8 cellular contexts compared by ENCODE assay signal in the genomic region with DNA sequence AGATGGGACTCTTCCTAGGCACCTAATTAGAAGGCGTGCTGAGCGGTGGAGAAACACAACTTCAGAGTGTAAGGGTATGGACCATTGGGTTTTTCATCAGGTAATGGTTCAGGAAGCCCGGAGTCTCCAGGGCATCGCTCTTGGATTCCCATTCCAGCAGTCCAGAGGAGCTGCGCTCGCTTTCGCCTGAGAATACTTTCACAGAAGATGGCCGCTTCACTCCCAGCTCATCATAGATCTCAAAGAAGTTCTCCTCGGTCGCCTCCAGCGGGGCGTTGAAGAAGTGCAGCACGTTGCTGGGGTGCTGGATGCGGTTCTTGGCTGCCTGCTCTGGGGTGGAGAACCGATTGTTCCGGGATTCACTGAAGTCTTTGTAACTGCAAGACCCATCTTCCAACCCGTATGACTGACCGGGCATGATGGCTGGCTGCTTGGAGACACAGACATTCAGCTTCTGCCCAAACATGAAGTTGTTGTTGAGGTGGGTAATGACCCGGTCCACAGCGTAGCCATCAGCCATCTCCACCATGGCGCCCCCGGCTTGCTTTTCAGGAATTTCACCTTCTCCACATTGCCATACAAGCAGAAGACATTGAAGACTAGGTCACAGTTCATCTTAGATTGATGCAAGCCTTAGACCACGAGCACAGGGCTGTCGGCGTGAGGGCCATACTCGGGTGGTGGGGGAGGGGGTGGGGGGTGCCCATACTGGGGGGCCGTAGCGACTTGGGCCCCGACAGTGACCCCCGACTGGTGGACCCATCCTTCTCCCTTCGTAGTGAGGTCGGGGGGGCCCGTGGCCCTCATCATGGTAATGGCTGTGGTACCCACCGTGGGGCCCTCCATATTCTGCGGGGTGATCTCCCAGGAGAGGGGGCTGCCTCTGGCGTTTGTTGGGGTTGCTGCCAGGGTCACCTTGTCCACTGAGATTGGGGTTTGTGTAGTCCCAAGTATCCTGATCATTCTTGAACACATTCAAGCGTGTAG. TPM values are rescaled to one million over a fixed set of nuclear protein-coding genes. Genes with fewer than 3 reads are reported as not detected.
DNase-seq lines count a peak whose midpoint lies in the region; ATAC-seq, FAIRE-seq and TF ChIP-seq lines count a peak whose summit lies in the region.
"Not testable (repeated sequence)": the region's sequence is repeated elsewhere in the genome, so short reads cannot be mapped to it uniquely, and the experiment has no call there.

No MANE protein-coding gene starts in this region.

- peak; percentile 18 for TF ChIP-seq CTCF in C4-2B (conservative IDR thresholded peaks at IDR 0.05)
- not testable (repeated sequence) for TF ChIP-seq CTCF in Panc1 (IDR thresholded peaks at IDR 0.05); astrocyte (IDR thresholded peaks at IDR 0.05; ENCODE audit: insufficient read depth, low read depth, low read length); nephron (IDR thresholded peaks at IDR 0.05; ENCODE audit: unreplicated experiment in 3 of 3)

- in situ Hi-C loops in Panc1 (cut with HindIII; ENCODE audit: low pct_unique_long_range_greater_than_20kb, low sequenced_read_pairs) = not testable (repeated sequence)

- H3K9ac ChIP-seq in astrocyte (ENCODE audit: low read length) = not testable (repeated sequence)

- not testable (repeated sequence) for H3K79me2 ChIP-seq in astrocyte (ENCODE audit: insufficient read depth, low read length)

- H3K9me3 ChIP-seq in Panc1 (ENCODE audit: control insufficient read depth, insufficient read depth, low read depth, low read length); astrocyte (ENCODE audit: insufficient read depth, low read depth, low read length); right cardiac atrium (ENCODE audit: control insufficient read depth, low read length): not testable (repeated sequence)

- H3K27ac ChIP-seq in C4-2B; Panc1 (ENCODE audit: low read length); astrocyte (ENCODE audit: low read depth, low read length); right cardiac atrium (ENCODE audit: low read length): not testable (repeated sequence)

- H2AFZ ChIP-seq in astrocyte (ENCODE audit: low read depth, low read length) = not testable (repeated sequence)

- not testable (repeated sequence) for H3K4me1 ChIP-seq in Panc1 (ENCODE audit: control insufficient read depth, insufficient read depth, low read length); astrocyte (ENCODE audit: insufficient read depth, low read length); right cardiac atrium (ENCODE audit: control insufficient read depth, insufficient read depth, low read length)

- H3K4me1 Mint-ChIP-seq in astrocyte (ENCODE audit: low read depth, unreplicated experiment); nephron; stimulated activated memory B cell treated with anti-CD40 and anti-IgM and Interleukin-4, amounts not matched to agents 10 μg/mL and 1 μg/mL and 100 μg/mL, for 72 hours: not testable (repeated sequence)

- H3K27me3 Mint-ChIP-seq in astrocyte (ENCODE audit: low read depth, unreplicated experiment) (peaks cover 54% of the 10 kb centered on the region), nephron (ENCODE audit: low read depth) (peaks cover 61% of the 10 kb centered on the region)
- H3K27me3 Mint-ChIP-seq in stimulated activated memory B cell treated with anti-CD40 and anti-IgM and Interleukin-4, amounts not matched to agents 10 μg/mL and 1 μg/mL and 100 μg/mL, for 72 hours = peaks cover 65% of the 10 kb centered on the region

- not testable (repeated sequence) for H3K4me2 ChIP-seq in astrocyte (ENCODE audit: low read length)

- H3K9me3 Mint-ChIP-seq in astrocyte (ENCODE audit: unreplicated experiment) (peaks cover 23% of the 10 kb centered on the region), nephron (peaks cover 20% of the 10 kb centered on the region)
- not testable (repeated sequence) for H3K9me3 Mint-ChIP-seq in stimulated activated memory B cell treated with anti-CD40 and anti-IgM and Interleukin-4, amounts not matched to agents 10 μg/mL and 1 μg/mL and 100 μg/mL, for 72 hours

- H4K20me1 ChIP-seq in astrocyte (ENCODE audit: insufficient read depth, low read length) = not testable (repeated sequence)

- not testable (repeated sequence) for H3K4me3 ChIP-seq in Panc1 (ENCODE audit: low read depth in 2 of 2, low read length in 2 of 2); astrocyte (ENCODE audit: insufficient read depth, low read depth, low read length); right cardiac atrium (ENCODE audit: low read length)

- peaks cover 12% of the 10 kb centered on the region for H3K27me3 ChIP-seq in Panc1 (ENCODE audit: control insufficient read depth, insufficient read depth, low read length)
- peaks cover 41% of the 10 kb centered on the region for H3K27me3 ChIP-seq in astrocyte (ENCODE audit: insufficient read depth, low read length)
- not testable (repeated sequence) for H3K27me3 ChIP-seq in right cardiac atrium (ENCODE audit: control insufficient read depth, insufficient read depth)

- H3K36me3 Mint-ChIP-seq in astrocyte (ENCODE audit: low read depth, unreplicated experiment); stimulated activated memory B cell treated with anti-CD40 and anti-IgM and Interleukin-4, amounts not matched to agents 10 μg/mL and 1 μg/mL and 100 μg/mL, for 72 hours: not testable (repeated sequence)
- H3K36me3 Mint-ChIP-seq in nephron (ENCODE audit: low read depth) = peaks cover 11% of the 10 kb centered on the region

- peak; percentile 20 for DNase-seq in HuH-7.5 (ENCODE audit: low spot score)
- peak; percentile 48 for DNase-seq in NCI-H2227 treated with DMSO at 0.1 percent for 48 hours (lab: John Stamatoyannopoulos, UW)
- not testable (repeated sequence) for DNase-seq in Panc1 (ENCODE audit: low read depth, low spot score); astrocyte (ENCODE audit: low read depth)
- DNase-seq in right cardiac atrium = peak in 2 of 3 donors; percentile 36 to 42

- peak overlapping the region; percentile 72 for H3K27ac Mint-ChIP-seq in astrocyte (ENCODE audit: unreplicated experiment)
- H3K27ac Mint-ChIP-seq in nephron; stimulated activated memory B cell treated with anti-CD40 and anti-IgM and Interleukin-4, amounts not matched to agents 10 μg/mL and 1 μg/mL and 100 μg/mL, for 72 hours: not testable (repeated sequence)

- whole genome bisulfite sequencing in right cardiac atrium = 88% methylated on average over 37 of the region's 37 CpGs

- BruUV-seq in Panc1 (replicated peaks; lab: Mats Ljungman, UMichigan) = not testable (repeated sequence)

- not testable (repeated sequence) for H3K36me3 ChIP-seq in Panc1 (ENCODE audit: control insufficient read depth, insufficient read depth, low read length); astrocyte (ENCODE audit: insufficient read depth, low read length)

- H3K4me3 Mint-ChIP-seq in astrocyte (ENCODE audit: unreplicated experiment) (peak overlapping the region; percentile 45), nephron (peak overlapping the region in 2 of 3 experiments; percentile 12 to 62)
- not testable (repeated sequence) for H3K4me3 Mint-ChIP-seq in stimulated activated memory B cell treated with anti-CD40 and anti-IgM and Interleukin-4, amounts not matched to agents 10 μg/mL and 1 μg/mL and 100 μg/mL, for 72 hours

- not testable (repeated sequence) for FAIRE-seq in astrocyte (lab: Jason Lieb, UNC)

- CTCF ChIA-PET in Panc1 (lab: Charles Lee) = not testable (repeated sequence)

- intact Hi-C loops in Panc1 (cut with micrococcal nuclease; ENCODE audit: unreplicated experiment); right cardiac atrium (cut with DNase I): not testable (repeated sequence)

- ATAC-seq in Panc1 = peak; percentile 84
- not testable (repeated sequence) for ATAC-seq in right cardiac atrium
- peak; percentile 31 for ATAC-seq in stimulated activated memory B cell treated with anti-CD40 and anti-IgM and Interleukin-4, amounts not matched to agents 10 μg/mL and 1 μg/mL and 100 μg/mL, for 72 hours

- POLR2A ChIA-PET in Panc1 (lab: Charles Lee) = not testable (repeated sequence)

RNA-seq across cellular contexts. Expression of a gene that starts 51.7 kb away (rescaled TPM):
- total RNA-seq in Panc1 (2021; ENCODE audit: unreplicated experiment) = 99.1 TPM
- 90.4 TPM for polyA plus RNA-seq in Panc1 (2012; ENCODE audit: insufficient read length)
- 50.2 and 62.8 TPM in 2 replicates for total RNA-seq in astrocyte
- total RNA-seq in right cardiac atrium = 10 to 100 TPM; 18.3 to 26.3 (median 23.5) TPM
- 22.5 TPM for polyA plus RNA-seq in right cardiac atrium
